19 cellular contexts compared by ENCODE assay signal in genomic region chr6:34020278-34020677, GRCh38.
DNase-seq lines count a peak whose midpoint lies in the region; ATAC-seq and TF ChIP-seq lines count a peak whose summit lies in the region.
"Had no signal": no experiment of that assay in that cellular context is flagged by ENCODE, and none has a peak within 500 bp of the region (broad histone marks: within the 10 kb centered on the region; RNA-seq: fewer than 3 reads in every experiment).

No MANE protein-coding gene starts in this region.

- WGBS in aorta, 2 donors: 86 to 92% methylated on average over 4 to 5 of the region's 5 CpGs

- TF ChIP-seq CTCF in chondrocyte (IDR thresholded peaks at IDR 0.05) (no peak), lower lobe of right lung (IDR thresholded peaks at IDR 0.05) (no peak), osteoblast (IDR thresholded peaks at IDR 0.05; ENCODE audit: extremely low read depth, low read depth, low read length) (no peak)

- no peaks in the 10 kb centered on the region for H3K9me3 ChIP-seq in lower lobe of right lung
- no peaks in the 10 kb centered on the region for H3K9me3 ChIP-seq in osteoblast (ENCODE audit: low read depth, low read length)
- H3K9me3 ChIP-seq in aorta (ENCODE audit: control insufficient read depth, low read length): peaks cover 3% of the 10 kb centered on the region
- H3K9me3 ChIP-seq: A549 had no signal

- no peak overlapping the region for H3K27ac ChIP-seq in lower lobe of right lung
- no peak overlapping the region for H3K27ac ChIP-seq in osteoblast (ENCODE audit: low read depth, low read length)
- no peak overlapping the region for H3K27ac ChIP-seq in aorta (ENCODE audit: low read depth in 1 of 2, low read length in 2 of 2)
- H3K27ac ChIP-seq: A549, GM23248 had no signal

- ATAC-seq in lower lobe of right lung (no peak), aorta (ENCODE audit: low FRiP score) (no peak), SK-N-SH treated with all-trans-retinoic acid at 6 μM for 48 hours (no peak)
- ATAC-seq: A549 had no signal

- H3K4me3 Mint-ChIP-seq in chondrocyte (ENCODE audit: unreplicated experiment): no peak overlapping the region
- H3K4me3 Mint-ChIP-seq: CD4-positive, alpha-beta memory T cell had no signal

- peaks cover 6% of the 10 kb centered on the region for H3K9me3 Mint-ChIP-seq in chondrocyte (ENCODE audit: low read depth)

- H3K27me3 ChIP-seq in lower lobe of right lung (ENCODE audit: low read depth) (peaks cover 7% of the 10 kb centered on the region), osteoblast (ENCODE audit: insufficient read depth, low read length) (peaks cover 10% of the 10 kb centered on the region), aorta (ENCODE audit: control insufficient read depth in 1 of 2, insufficient read depth in 2 of 2, low read length in 1 of 2) (no peaks in the 10 kb centered on the region)

- no peaks in the 10 kb centered on the region for H3K4me1 Mint-ChIP-seq in chondrocyte (ENCODE audit: low read depth)
- H3K4me1 Mint-ChIP-seq: CD4-positive, alpha-beta memory T cell had no signal

- H3K27me3 Mint-ChIP-seq in chondrocyte (ENCODE audit: low read depth): peaks cover 16% of the 10 kb centered on the region

- no peaks in the 10 kb centered on the region for H3K36me3 Mint-ChIP-seq in chondrocyte (ENCODE audit: low read depth)
- H3K36me3 Mint-ChIP-seq: CD4-positive, alpha-beta memory T cell had no signal

- intact Hi-C loops in lower lobe of right lung (cut with DNase I) (no loop called here), aorta (cut with DNase I) (loop anchor here in 1 of 2 donors (10.0 kb wide), 1 partner anchor 255 kb away; no protein-coding TSS in a partner anchor)

- H3K4me3 ChIP-seq in lower lobe of right lung: no peak overlapping the region
- H3K4me3 ChIP-seq in osteoblast (ENCODE audit: insufficient read depth, low read length): no peak overlapping the region
- no peak overlapping the region for H3K4me3 ChIP-seq in aorta (ENCODE audit: low read length in 2 of 2)
- H3K4me3 ChIP-seq: A549, GM23248 had no signal

- H3K4me1 ChIP-seq in lower lobe of right lung: no peaks in the 10 kb centered on the region
- no peaks in the 10 kb centered on the region for H3K4me1 ChIP-seq in osteoblast (ENCODE audit: insufficient read depth, low read length)
- H3K4me1 ChIP-seq in aorta (ENCODE audit: control insufficient read depth in 1 of 2, insufficient read depth in 2 of 2, low read length in 2 of 2): no peaks in the 10 kb centered on the region
- H3K4me1 ChIP-seq: A549 had no signal

- DNase-seq in chondrocyte (ENCODE audit: low spot score) (peak; percentile 55), lower lobe of right lung (peak; percentile 23), osteoblast (ENCODE audit: insufficient read length, low spot score, missing footprints) (peak; percentile 83), aorta (peak; percentile 12 to 55), glomerular visceral epithelial cell (ENCODE audit: extremely low spot score) (no peak), dedifferentiated amniotic fluid mesenchymal stem cell (ENCODE audit: extremely low spot score) (no peak)
- DNase-seq: 8988T; ACHN; C1 segment of cervical spinal cord; Calu3; CD4-positive, alpha-beta memory T cell; COR-L47; DMS79 treated with DMSO at 0.1 percent for 48 hours; GF-D8; GM23248; H7; HCEC 1CT had no signal

- H2AFZ ChIP-seq in osteoblast (ENCODE audit: low read length): no peak overlapping the region
- H2AFZ ChIP-seq: GM23248 had no signal

- no peak overlapping the region for H3K27ac Mint-ChIP-seq in chondrocyte (ENCODE audit: unreplicated experiment)

- no peak overlapping the region for H3K4me2 ChIP-seq in osteoblast (ENCODE audit: insufficient read depth, low read length)
- H3K4me2 ChIP-seq: A549 had no signal

- H4K20me1 ChIP-seq in osteoblast (ENCODE audit: insufficient read depth, low read length): no peaks in the 10 kb centered on the region

- H3K36me3 ChIP-seq in lower lobe of right lung (no peaks in the 10 kb centered on the region), osteoblast (ENCODE audit: insufficient read depth, low read length) (no peaks in the 10 kb centered on the region), aorta (ENCODE audit: control insufficient read depth in 1 of 2, insufficient read depth in 2 of 2, low read length in 1 of 2) (no peaks in the 10 kb centered on the region)

- no peaks in the 10 kb centered on the region for H3K79me2 ChIP-seq in osteoblast (ENCODE audit: insufficient read depth, low read length)

TF ChIP-seq in SK-N-SH treated with all-trans-retinoic acid at 6 μM for 48 hours, 23 proteins besides CTCF, POLR2A, EP300 and RAD21:
- TF ChIP-seq ARNTL (CRISPR knock-in tag; IDR thresholded peaks at IDR 0.05; ENCODE audit: borderline replicate concordance, low read depth) (no peak), CSRNP3 (CRISPR knock-in tag; IDR thresholded peaks at IDR 0.05) (no peak), BACH2 (CRISPR knock-in tag; IDR thresholded peaks at IDR 0.05; ENCODE audit: borderline replicate concordance) (no peak), ZC3H10 (CRISPR knock-in tag; IDR thresholded peaks at IDR 0.05) (no peak), PPARA (CRISPR knock-in tag; IDR thresholded peaks at IDR 0.05; ENCODE audit: borderline replicate concordance) (no peak), SNAI2 (CRISPR knock-in tag; IDR thresholded peaks at IDR 0.05) (no peak), ZNF565 (CRISPR knock-in tag; conservative IDR thresholded peaks at IDR 0.05; ENCODE audit: low read depth) (no peak), ZFP30 (CRISPR knock-in tag; IDR thresholded peaks at IDR 0.05) (no peak), ISL1 (CRISPR knock-in tag; IDR thresholded peaks at IDR 0.05) (no peak), ESRRG (CRISPR knock-in tag; IDR thresholded peaks at IDR 0.05) (no peak), ZNF70 (CRISPR knock-in tag; IDR thresholded peaks at IDR 0.05) (no peak), ZFP3 (CRISPR knock-in tag; IDR thresholded peaks at IDR 0.05) (no peak), ZNF8 (CRISPR knock-in tag; IDR thresholded peaks at IDR 0.05) (no peak), RARB (CRISPR knock-in tag; IDR thresholded peaks at IDR 0.05) (no peak), TCF4 (CRISPR knock-in tag; IDR thresholded peaks at IDR 0.05; ENCODE audit: borderline replicate concordance) (no peak), TOX (CRISPR knock-in tag; IDR thresholded peaks at IDR 0.05; ENCODE audit: borderline replicate concordance) (no peak), CSDC2 (CRISPR knock-in tag; IDR thresholded peaks at IDR 0.05) (no peak)
- TF ChIP-seq, protein P1, sequence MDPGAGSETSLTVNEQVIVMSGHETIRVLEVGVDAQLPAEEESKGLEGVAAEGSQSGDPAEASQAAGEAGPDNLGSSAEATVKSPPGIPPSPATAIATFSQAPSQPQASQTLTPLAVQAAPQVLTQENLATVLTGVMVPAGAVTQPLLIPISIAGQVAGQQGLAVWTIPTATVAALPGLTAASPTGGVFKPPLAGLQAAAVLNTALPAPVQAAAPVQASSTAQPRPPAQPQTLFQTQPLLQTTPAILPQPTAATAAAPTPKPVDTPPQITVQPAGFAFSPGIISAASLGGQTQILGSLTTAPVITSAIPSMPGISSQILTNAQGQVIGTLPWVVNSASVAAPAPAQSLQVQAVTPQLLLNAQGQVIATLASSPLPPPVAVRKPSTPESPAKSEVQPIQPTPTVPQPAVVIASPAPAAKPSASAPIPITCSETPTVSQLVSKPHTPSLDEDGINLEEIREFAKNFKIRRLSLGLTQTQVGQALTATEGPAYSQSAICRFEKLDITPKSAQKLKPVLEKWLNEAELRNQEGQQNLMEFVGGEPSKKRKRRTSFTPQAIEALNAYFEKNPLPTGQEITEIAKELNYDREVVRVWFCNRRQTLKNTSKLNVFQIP (CRISPR knock-in tag; IDR thresholded peaks at IDR 0.05; ENCODE audit: borderline replicate concordance, low read depth): no peak
- TF ChIP-seq, protein P2, sequence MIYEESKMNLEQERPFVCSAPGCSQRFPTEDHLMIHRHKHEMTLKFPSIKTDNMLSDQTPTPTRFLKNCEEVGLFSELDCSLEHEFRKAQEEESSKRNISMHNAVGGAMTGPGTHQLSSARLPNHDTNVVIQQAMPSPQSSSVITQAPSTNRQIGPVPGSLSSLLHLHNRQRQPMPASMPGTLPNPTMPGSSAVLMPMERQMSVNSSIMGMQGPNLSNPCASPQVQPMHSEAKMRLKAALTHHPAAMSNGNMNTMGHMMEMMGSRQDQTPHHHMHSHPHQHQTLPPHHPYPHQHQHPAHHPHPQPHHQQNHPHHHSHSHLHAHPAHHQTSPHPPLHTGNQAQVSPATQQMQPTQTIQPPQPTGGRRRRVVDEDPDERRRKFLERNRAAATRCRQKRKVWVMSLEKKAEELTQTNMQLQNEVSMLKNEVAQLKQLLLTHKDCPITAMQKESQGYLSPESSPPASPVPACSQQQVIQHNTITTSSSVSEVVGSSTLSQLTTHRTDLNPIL (CRISPR knock-in tag; IDR thresholded peaks at IDR 0.05; ENCODE audit: low read depth): no peak
- TF ChIP-seq, protein P3, sequence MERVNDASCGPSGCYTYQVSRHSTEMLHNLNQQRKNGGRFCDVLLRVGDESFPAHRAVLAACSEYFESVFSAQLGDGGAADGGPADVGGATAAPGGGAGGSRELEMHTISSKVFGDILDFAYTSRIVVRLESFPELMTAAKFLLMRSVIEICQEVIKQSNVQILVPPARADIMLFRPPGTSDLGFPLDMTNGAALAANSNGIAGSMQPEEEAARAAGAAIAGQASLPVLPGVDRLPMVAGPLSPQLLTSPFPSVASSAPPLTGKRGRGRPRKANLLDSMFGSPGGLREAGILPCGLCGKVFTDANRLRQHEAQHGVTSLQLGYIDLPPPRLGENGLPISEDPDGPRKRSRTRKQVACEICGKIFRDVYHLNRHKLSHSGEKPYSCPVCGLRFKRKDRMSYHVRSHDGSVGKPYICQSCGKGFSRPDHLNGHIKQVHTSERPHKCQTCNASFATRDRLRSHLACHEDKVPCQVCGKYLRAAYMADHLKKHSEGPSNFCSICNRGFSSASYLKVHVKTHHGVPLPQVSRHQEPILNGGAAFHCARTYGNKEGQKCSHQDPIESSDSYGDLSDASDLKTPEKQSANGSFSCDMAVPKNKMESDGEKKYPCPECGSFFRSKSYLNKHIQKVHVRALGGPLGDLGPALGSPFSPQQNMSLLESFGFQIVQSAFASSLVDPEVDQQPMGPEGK (CRISPR knock-in tag; IDR thresholded peaks at IDR 0.05; ENCODE audit: borderline replicate concordance): no peak

Comparison
In these comparisons a context has a peak if more than half of its experiments do, and no peak if none do; other contexts are left out.
1. DNase-seq: peak in chondrocyte (single experiment), lower lobe of right lung (single experiment), osteoblast (single experiment) and aorta (2 of 2); none in glomerular visceral epithelial cell (single experiment) and dedifferentiated amniotic fluid mesenchymal stem cell (single experiment).